Comparison of ENCODE assay signal across 1 cellular context in the genomic region with DNA sequence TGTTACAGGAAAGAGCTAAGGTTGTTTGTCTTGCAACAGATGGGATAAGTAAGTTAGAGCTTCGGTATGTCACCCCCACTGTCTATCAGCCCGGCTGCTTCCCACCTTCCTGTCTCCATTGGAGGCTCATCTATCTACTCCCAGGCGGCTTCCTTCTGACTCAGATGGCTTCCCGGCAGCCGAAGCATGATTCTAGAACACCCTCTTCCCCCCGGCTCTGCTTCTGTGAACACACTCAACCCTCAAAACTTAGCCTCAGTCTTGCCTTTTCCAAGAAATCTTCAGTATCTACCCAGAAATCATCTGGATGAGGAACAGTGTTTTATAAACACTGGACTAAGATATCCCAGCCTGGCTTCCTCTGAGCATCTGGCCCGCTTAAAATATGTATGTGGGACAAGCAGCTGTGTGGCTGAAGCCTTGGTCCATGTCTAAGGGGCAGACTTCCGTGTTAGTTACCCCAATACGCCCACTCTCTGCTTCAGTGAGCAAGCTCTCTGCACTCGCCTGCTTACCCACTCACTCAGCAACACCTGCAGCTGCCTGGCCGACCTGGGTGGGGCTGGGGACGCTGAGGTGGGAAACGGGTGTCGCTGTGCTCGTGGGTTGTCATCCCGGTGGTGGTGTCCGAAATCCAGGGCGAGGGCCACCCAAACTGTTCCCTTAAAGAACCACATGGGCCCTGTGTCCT.
TF ChIP-seq lines count a peak whose summit lies in the region.

No MANE protein-coding gene starts in this region.

TF ChIP-seq in SK-N-SH treated with all-trans-retinoic acid at 6 μM for 48 hours, 23 proteins besides CTCF, POLR2A, EP300 and RAD21 (continued from another document):
- TF ChIP-seq, protein P1, sequence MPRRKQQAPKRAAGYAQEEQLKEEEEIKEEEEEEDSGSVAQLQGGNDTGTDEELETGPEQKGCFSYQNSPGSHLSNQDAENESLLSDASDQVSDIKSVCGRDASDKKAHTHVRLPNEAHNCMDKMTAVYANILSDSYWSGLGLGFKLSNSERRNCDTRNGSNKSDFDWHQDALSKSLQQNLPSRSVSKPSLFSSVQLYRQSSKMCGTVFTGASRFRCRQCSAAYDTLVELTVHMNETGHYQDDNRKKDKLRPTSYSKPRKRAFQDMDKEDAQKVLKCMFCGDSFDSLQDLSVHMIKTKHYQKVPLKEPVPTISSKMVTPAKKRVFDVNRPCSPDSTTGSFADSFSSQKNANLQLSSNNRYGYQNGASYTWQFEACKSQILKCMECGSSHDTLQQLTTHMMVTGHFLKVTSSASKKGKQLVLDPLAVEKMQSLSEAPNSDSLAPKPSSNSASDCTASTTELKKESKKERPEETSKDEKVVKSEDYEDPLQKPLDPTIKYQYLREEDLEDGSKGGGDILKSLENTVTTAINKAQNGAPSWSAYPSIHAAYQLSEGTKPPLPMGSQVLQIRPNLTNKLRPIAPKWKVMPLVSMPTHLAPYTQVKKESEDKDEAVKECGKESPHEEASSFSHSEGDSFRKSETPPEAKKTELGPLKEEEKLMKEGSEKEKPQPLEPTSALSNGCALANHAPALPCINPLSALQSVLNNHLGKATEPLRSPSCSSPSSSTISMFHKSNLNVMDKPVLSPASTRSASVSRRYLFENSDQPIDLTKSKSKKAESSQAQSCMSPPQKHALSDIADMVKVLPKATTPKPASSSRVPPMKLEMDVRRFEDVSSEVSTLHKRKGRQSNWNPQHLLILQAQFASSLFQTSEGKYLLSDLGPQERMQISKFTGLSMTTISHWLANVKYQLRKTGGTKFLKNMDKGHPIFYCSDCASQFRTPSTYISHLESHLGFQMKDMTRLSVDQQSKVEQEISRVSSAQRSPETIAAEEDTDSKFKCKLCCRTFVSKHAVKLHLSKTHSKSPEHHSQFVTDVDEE (CRISPR knock-in tag; IDR thresholded peaks at IDR 0.05), result no peak
- TF ChIP-seq OSR1 (CRISPR knock-in tag; IDR thresholded peaks at IDR 0.05) (no peak), PPARA (CRISPR knock-in tag; IDR thresholded peaks at IDR 0.05; ENCODE audit: borderline replicate concordance) (no peak)
TF ChIP-seq in SK-N-SH treated with all-trans-retinoic acid at 6 μM for 48 hours: peak in this region for 0.
